1 cellular context compared by ENCODE assay signal in genomic region chr7:105515610-105516009, GRCh38.
TF ChIP-seq lines count a peak whose summit lies in the region.

No MANE protein-coding gene starts in this region.

TF ChIP-seq in HEK293, 187 proteins besides CTCF, POLR2A, EP300 and RAD21 (continued from another document):
- TF ChIP-seq ZBTB11 (tag by site-specific recombination; conservative IDR thresholded peaks at IDR 0.05; ENCODE audit: low read depth) (peak; percentile 85), RBAK (tag by site-specific recombination; IDR thresholded peaks at IDR 0.05) (peak; percentile 71), ZNF623 (tag by site-specific recombination; IDR thresholded peaks at IDR 0.05) (peak; percentile 77), REST (tag by site-specific recombination; IDR thresholded peaks at IDR 0.05) (peak; percentile 66; the same call in 1 of the 2 replicates), ZNF518A (tag by site-specific recombination; conservative IDR thresholded peaks at IDR 0.05; ENCODE audit: low read depth) (peak; percentile 89), ZNF426 (tag by site-specific recombination; IDR thresholded peaks at IDR 0.05) (peak; percentile 92), ZNF266 (tag by site-specific recombination; IDR thresholded peaks at IDR 0.05; ENCODE audit: low read depth) (0 out of 2 replicates have a peak, but pooled peaks have one; percentile 62), ZNF140 (tag by site-specific recombination; IDR thresholded peaks at IDR 0.05) (0 out of 2 replicates have a peak, but pooled peaks have one; percentile 79), ZNF121 (tag by site-specific recombination; IDR thresholded peaks at IDR 0.05) (peak; percentile 67), ZBTB21 (tag by site-specific recombination; IDR thresholded peaks at IDR 0.05) (peak; percentile 53; the same call in 1 of the 2 replicates), ZNF404 (tag by site-specific recombination; IDR thresholded peaks at IDR 0.05) (peak; percentile 79; the same call in 1 of the 2 replicates), ZNF501 (tag by site-specific recombination; IDR thresholded peaks at IDR 0.05) (peak; percentile 61; the same call in 1 of the 2 replicates), ZNF394 (tag by site-specific recombination; IDR thresholded peaks at IDR 0.05; ENCODE audit: borderline replicate concordance) (peak; percentile 95), ZNF629 (tag by site-specific recombination; IDR thresholded peaks at IDR 0.05) (0 out of 2 replicates have a peak, but pooled peaks have one; percentile 41), ZNF510 (tag by site-specific recombination; IDR thresholded peaks at IDR 0.05; ENCODE audit: insufficient replicate concordance) (peak; percentile 84), ZFP37 (tag by site-specific recombination; IDR thresholded peaks at IDR 0.05) (0 out of 2 replicates have a peak, but pooled peaks have one; percentile 62), ZNF341 (tag by site-specific recombination; IDR thresholded peaks at IDR 0.05; ENCODE audit: low read depth) (0 out of 2 replicates have a peak, but pooled peaks have one; percentile 30), ZNF433 (tag by site-specific recombination; IDR thresholded peaks at IDR 0.05; ENCODE audit: low read depth) (peak; percentile 64; the same call in 1 of the 2 replicates), ZNF580 (tag by site-specific recombination; IDR thresholded peaks at IDR 0.05) (0 out of 2 replicates have a peak, but pooled peaks have one; percentile 36), ZNF555 (tag by site-specific recombination; conservative IDR thresholded peaks at IDR 0.05) (peak; percentile 84), ZBTB8A (tag by site-specific recombination; IDR thresholded peaks at IDR 0.05) (peak; percentile 82)
